ENCODE assay signal across 29 cellular contexts in the genomic region with DNA sequence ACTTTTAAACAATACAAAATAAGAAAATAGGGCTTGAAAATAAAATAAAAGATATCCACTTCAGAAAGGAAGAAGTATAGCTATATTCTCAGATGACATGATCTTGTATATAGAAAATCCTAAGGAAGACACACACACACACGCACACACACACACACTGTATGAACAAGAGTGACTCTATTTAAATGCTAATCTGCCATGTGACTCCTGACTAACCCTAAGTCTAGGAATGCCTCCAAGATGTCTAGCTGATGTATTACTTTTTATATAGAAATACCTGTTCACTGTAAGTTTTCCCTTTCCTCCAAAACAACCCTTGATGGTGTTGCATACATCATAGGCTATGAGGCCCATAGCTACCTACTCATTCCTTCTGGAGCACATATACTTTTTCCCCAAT.
DNase-seq lines count a peak whose midpoint lies in the region; ATAC-seq and TF ChIP-seq lines count a peak whose summit lies in the region.
"Had no signal": no experiment of that assay in that cellular context is flagged by ENCODE, and none has a peak within 500 bp of the region (broad histone marks: within the 10 kb centered on the region; RNA-seq: fewer than 3 reads in every experiment).

No MANE protein-coding gene starts in this region.

- DNase-seq in EL (peak; percentile 1), NCI-H226 (peak; percentile 66), choroid plexus epithelial cell (ENCODE audit: low read depth) (peak; percentile 18), kidney tubule cell (ENCODE audit: low spot score) (peak; percentile 65), upper lobe of left lung (no peak), LoVo (ENCODE audit: low spot score) (no peak)
- DNase-seq: activated CD4-positive, alpha-beta T cell treated with anti-CD3 and anti-CD28 coated beads for 36 hours; activated CD8-positive, alpha-beta T cell treated with anti-CD3 and anti-CD28 coated beads, Interleukin-2, amount 10 ng/mL, durations not matched to agents 7 days and 5 days; activated naive CD4-positive, alpha-beta T cell treated with anti-CD3 and anti-CD28 coated beads, Interleukin-2, amount 50 U/mL, for 16 hours; caudate nucleus; CD4-positive, alpha-beta T cell; KG1; left colon; NCI-H1417; NCI-H446; NCI-H748 treated with DMSO at 0.1 percent for 48 hours; ovary; retina; stimulated activated naive CD4-positive, alpha-beta T cell treated with Interleukin-2 at 50 U/mL for 16 hours; SW 1271; testis had no signal

- no peaks in the 10 kb centered on the region for H3K27me3 ChIP-seq in upper lobe of left lung
- H3K27me3 ChIP-seq: gastroesophageal sphincter, hepatocyte, ovary, testis had no signal

- H3K4me1 ChIP-seq in upper lobe of left lung = no peaks in the 10 kb centered on the region
- H3K4me1 ChIP-seq: gastroesophageal sphincter, testis had no signal

- no peak for TF ChIP-seq POLR2A in upper lobe of left lung (IDR thresholded peaks at IDR 0.05)

- WGBS in upper lobe of left lung, 2 donors = 91 to 96% methylated on average over 1 of the region's 1 CpG

- no peak for TF ChIP-seq EP300 in upper lobe of left lung (IDR thresholded peaks at IDR 0.05)

- TF ChIP-seq CTCF in choroid plexus epithelial cell (conservative IDR thresholded peaks at IDR 0.05; ENCODE audit: low read depth, low read length) = no peak
- TF ChIP-seq CTCF in upper lobe of left lung (IDR thresholded peaks at IDR 0.05) = no peak

- H3K27ac ChIP-seq in upper lobe of left lung = no peak overlapping the region
- H3K27ac ChIP-seq: gastroesophageal sphincter, hepatocyte, ovary, testis, VCaP had no signal

- no peaks in the 10 kb centered on the region for H3K36me3 ChIP-seq in upper lobe of left lung
- H3K36me3 ChIP-seq: gastroesophageal sphincter, ovary had no signal

- H3K9me3 ChIP-seq in upper lobe of left lung = no peaks in the 10 kb centered on the region
- H3K9me3 ChIP-seq: gastroesophageal sphincter, ovary, testis had no signal

- H3K4me3 ChIP-seq in choroid plexus epithelial cell (ENCODE audit: low read depth, low read length) = no peak overlapping the region
- no peak overlapping the region for H3K4me3 ChIP-seq in upper lobe of left lung
- H3K4me3 ChIP-seq: gastroesophageal sphincter, hepatocyte, ovary, smooth muscle cell, testis had no signal

- ATAC-seq in HG03025 (IDR thresholded peaks at IDR 0.05; ENCODE audit: low FRiP score, unreplicated experiment) (no peak), upper lobe of left lung (ENCODE audit: low FRiP score in 2 of 2) (no peak), HG02973 (IDR thresholded peaks at IDR 0.05; ENCODE audit: unreplicated experiment) (no peak)
- ATAC-seq: activated CD4-positive, alpha-beta T cell treated with anti-CD3 and anti-CD28 coated beads for 36 hours; activated CD8-positive, alpha-beta T cell treated with anti-CD3 and anti-CD28 coated beads, Interleukin-2, amount 10 ng/mL, durations not matched to agents 7 days and 5 days; activated T-helper 17 cell treated with anti-CD3 and anti-CD28 coated beads, Interleukin-2, amount 50 U/mL, for 72 hours; esophagus mucosa; gastroesophageal sphincter; left colon had no signal

Comparison
In these comparisons a context has a peak if more than half of its experiments do, and no peak if none do; other contexts are left out.
1. DNase-seq: peak in EL (single experiment), NCI-H226 (single experiment), choroid plexus epithelial cell (single experiment) and kidney tubule cell (single experiment); none in upper lobe of left lung (0 of 2) and LoVo (single experiment).